ENCODE assay signal across 21 cellular contexts in the genomic region with DNA sequence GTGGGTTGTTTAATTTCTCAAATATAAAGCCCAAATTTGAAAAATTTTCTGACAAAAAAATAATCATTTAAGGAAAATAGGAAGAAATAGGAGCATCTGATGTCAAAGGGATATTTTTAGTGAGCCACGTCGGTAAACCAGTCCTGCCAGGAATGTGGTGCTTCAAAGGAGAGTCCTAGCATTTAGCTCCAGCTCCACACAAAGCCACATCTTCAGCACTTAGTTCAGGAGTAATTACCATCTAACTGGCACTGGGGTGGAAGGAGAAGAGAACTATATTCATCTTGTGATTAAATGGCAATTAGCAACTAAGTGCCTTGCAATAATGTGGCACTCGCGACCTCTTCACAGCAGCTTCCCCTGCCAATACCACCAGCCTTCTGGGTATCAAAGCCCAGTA.
"Had no signal": no experiment of that assay in that cellular context is flagged by ENCODE, and none has a peak within 500 bp of the region (broad histone marks: within the 10 kb centered on the region; RNA-seq: fewer than 3 reads in every experiment).

No MANE protein-coding gene starts in this region.

- H2AFZ ChIP-seq: hepatocyte had no signal

- H3K4me2 ChIP-seq: hepatocyte had no signal

- H3K4me3 ChIP-seq: hepatocyte, left lung, lung, right atrium auricular region, upper lobe of right lung had no signal

- H3K79me2 ChIP-seq: hepatocyte had no signal

- H3K36me3 Mint-ChIP-seq: activated naive CD4-positive, alpha-beta T cell treated with anti-CD3 and anti-CD28 coated beads, Interleukin-2, amount 50 U/mL, for 24 hours; brain; immature natural killer cell; mesothelial cell of epicardium; natural killer cell had no signal

- H3K4me1 Mint-ChIP-seq: activated naive CD4-positive, alpha-beta T cell treated with anti-CD3 and anti-CD28 coated beads, Interleukin-2, amount 50 U/mL, for 24 hours; brain; immature natural killer cell; natural killer cell had no signal

- H3K27ac Mint-ChIP-seq: activated CD8-positive, alpha-beta T cell treated with anti-CD3 and anti-CD28 coated beads, Interleukin-2, amount 10 ng/mL, durations not matched to agents 7 days and 5 days; activated naive CD4-positive, alpha-beta T cell treated with anti-CD3 and anti-CD28 coated beads, Interleukin-2, amount 50 U/mL, for 24 hours; activated T-helper 1 cell treated with anti-CD3 and anti-CD28 coated beads, Interleukin-12 subunit alpha, Interleukin-12 subunit beta, Interleukin-2, Interleukin-4 antibody, amounts not matched to agents 30 ng/mL and 10 ng/mL and 1 ng/mL, durations not matched to agents 14 hours and 24 hours and 36 hours; brain; dendritic cell treated with granulocyte-macrophage colony-stimulating factor and Interleukin-4, amounts not matched to agents 40 ng/mL and 50 ng/mL, for 4 days; immature natural killer cell; mesothelial cell of epicardium; natural killer cell had no signal

- H3K4me1 ChIP-seq: left lung, right atrium auricular region, upper lobe of right lung had no signal

- H3K9me3 Mint-ChIP-seq: activated naive CD4-positive, alpha-beta T cell treated with anti-CD3 and anti-CD28 coated beads, Interleukin-2, amount 50 U/mL, for 24 hours; activated T-helper 1 cell treated with anti-CD3 and anti-CD28 coated beads, Interleukin-12 subunit alpha, Interleukin-12 subunit beta, Interleukin-2, Interleukin-4 antibody, amounts not matched to agents 30 ng/mL and 10 ng/mL and 1 ng/mL, durations not matched to agents 14 hours and 24 hours and 36 hours; dendritic cell treated with granulocyte-macrophage colony-stimulating factor and Interleukin-4, amounts not matched to agents 40 ng/mL and 50 ng/mL, for 4 days; immature natural killer cell; natural killer cell had no signal

- H3K9me3 ChIP-seq: left lung, right atrium auricular region, upper lobe of right lung had no signal

- H3K27me3 ChIP-seq: left lung, right atrium auricular region, upper lobe of right lung had no signal

- H3K27ac ChIP-seq: hepatocyte, left lung, right atrium auricular region, upper lobe of right lung had no signal

- H3K4me3 Mint-ChIP-seq: activated CD8-positive, alpha-beta T cell treated with anti-CD3 and anti-CD28 coated beads, Interleukin-2, amount 10 ng/mL, durations not matched to agents 7 days and 5 days; activated naive CD4-positive, alpha-beta T cell treated with anti-CD3 and anti-CD28 coated beads, Interleukin-2, amount 50 U/mL, for 24 hours; activated T-helper 1 cell treated with anti-CD3 and anti-CD28 coated beads, Interleukin-12 subunit alpha, Interleukin-12 subunit beta, Interleukin-2, Interleukin-4 antibody, amounts not matched to agents 30 ng/mL and 10 ng/mL and 1 ng/mL, durations not matched to agents 14 hours and 24 hours and 36 hours; brain; dendritic cell treated with granulocyte-macrophage colony-stimulating factor and Interleukin-4, amounts not matched to agents 40 ng/mL and 50 ng/mL, for 4 days; immature natural killer cell; mesothelial cell of epicardium; natural killer cell had no signal

- H3K36me3 ChIP-seq: left lung, right atrium auricular region, upper lobe of right lung had no signal

- DNase-seq: activated CD4-positive, alpha-beta T cell treated with anti-CD3 and anti-CD28 coated beads, Interleukin-2, amount 50 U/mL, for 1 hour; activated CD8-positive, alpha-beta T cell treated with anti-CD3 and anti-CD28 coated beads, Interleukin-2, amount 10 ng/mL, durations not matched to agents 7 days and 5 days; activated gamma-delta T cell treated with Interleukin-2 at 50 U/mL for 16 hours; anterior cingulate cortex; effector memory CD4-positive, alpha-beta T cell; glutamatergic neuron; immature natural killer cell; kidney glomerular epithelial cell; left lung; natural killer cell; stimulated activated CD4-positive, alpha-beta T cell treated with anti-CD3 and anti-CD28 coated beads, Interleukin-4, amount 100 ng/mL, for 24 hours; stimulated activated naive CD8-positive, alpha-beta T cell treated with anti-CD3 and anti-CD28 coated beads, Interleukin-15, Interleukin-2, amounts not matched to agents 100 U/mL and 50 U/mL, for 24 hours; upper lobe of right lung had no signal
